In genomic region chr5:80569961-80570786, GRCh38 we compare ENCODE assay signal across 8 cellular contexts. TPM values are rescaled to one million over a fixed set of nuclear protein-coding genes. Genes with fewer than 3 reads are reported as not detected.
DNase-seq lines count a peak whose midpoint lies in the region; ATAC-seq and TF ChIP-seq lines count a peak whose summit lies in the region.

Gene ANKRD34B (minus strand): TSS chr5:80570280. CDS start chr5:80560019, 10,261 bp downstream.

- no peaks in the 10 kb centered on the region for H3K36me3 Mint-ChIP-seq in nephron (ENCODE audit: low read depth)

- H3K9me3 Mint-ChIP-seq in nephron, result peaks cover 4% of the 10 kb centered on the region

- H3K27ac Mint-ChIP-seq in nephron, result no peak within 1 kb of the TSS

- TF ChIP-seq CTCF in AG09309 (IDR thresholded peaks at IDR 0.05; ENCODE audit: control insufficient read depth, insufficient read depth, low read depth, low read length, missing control alignments), result no peak
- no peak for TF ChIP-seq CTCF in epithelial cell of esophagus (IDR thresholded peaks at IDR 0.05; ENCODE audit: insufficient read depth, low read depth, low read length, missing control alignments)
- TF ChIP-seq CTCF in nephron (IDR thresholded peaks at IDR 0.05; ENCODE audit: unreplicated experiment in 3 of 3), result no peak

- peak within 1 kb of the TSS; percentile 71 to 83 (median 82) for H3K4me3 Mint-ChIP-seq in nephron

- H3K27me3 Mint-ChIP-seq in nephron (ENCODE audit: low read depth), result peaks cover 93% of the 10 kb centered on the region

- peak; percentile 40 for ATAC-seq in GM18909 (IDR thresholded peaks at IDR 0.05; ENCODE audit: poor library complexity, unreplicated experiment)
- ATAC-seq in GM18873 (IDR thresholded peaks at IDR 0.05; ENCODE audit: low FRiP score, unreplicated experiment), result no peak
- ATAC-seq in HG03460 (IDR thresholded peaks at IDR 0.05; ENCODE audit: unreplicated experiment), result no peak
- ATAC-seq in GM18502 (IDR thresholded peaks at IDR 0.05; ENCODE audit: poor library complexity, unreplicated experiment), result no peak

- no peak for DNase-seq in AG09309 (ENCODE audit: low read depth)
- peak; percentile 35 for DNase-seq in SK-N-DZ (ENCODE audit: low spot score)
- peak; percentile 33 for DNase-seq in epithelial cell of esophagus (ENCODE audit: low read depth)

- no peaks in the 10 kb centered on the region for H3K4me1 Mint-ChIP-seq in nephron

- H3K4me3 ChIP-seq in AG09309 (ENCODE audit: control insufficient read depth, low read depth, low read length) (peak within 1 kb of the TSS; percentile 27), epithelial cell of esophagus (ENCODE audit: low read length) (peak within 1 kb of the TSS; percentile 27)

RNA-seq across cellular contexts. Expression of gene ANKRD34B, which starts in this region (rescaled TPM):
- 0.12 TPM in 1 of 2 replicates, not detected in the other for polyA plus RNA-seq in SK-N-DZ (2014; cell fraction: cytosol; rRNA removed)
- polyA plus RNA-seq in SK-N-DZ (2014; cell fraction: nucleus; rRNA removed), result 0.04 TPM in 1 of 2 replicates, not detected in the other
